Comparison of ENCODE assay signal across 13 cellular contexts in genomic region chr1:55589656-55590297, GRCh38.
DNase-seq lines count a peak whose midpoint lies in the region; ATAC-seq and TF ChIP-seq lines count a peak whose summit lies in the region.
"Had no signal": no experiment of that assay in that cellular context is flagged by ENCODE, and none has a peak within 500 bp of the region (broad histone marks: within the 10 kb centered on the region; RNA-seq: fewer than 3 reads in every experiment).

No MANE protein-coding gene starts in this region.

- peak; percentile 84 for DNase-seq in AG10803 (ENCODE audit: low read depth)
- DNase-seq in breast epithelium (ENCODE audit: low spot score in 2 of 2), result peak in 1 of 2 donors; percentile 57
- peak in 1 of 2 donors; percentile 21 for DNase-seq in heart right ventricle
- peak in 1 of 2 donors; percentile 25 for DNase-seq in gastrocnemius medialis
- DNase-seq in activated CD4-positive, alpha-beta T cell treated with anti-CD3 and anti-CD28 coated beads for 1 hour, result no peak
- DNase-seq in lower leg skin (ENCODE audit: low spot score in 2 of 2), result no peak
- DNase-seq: activated CD4-positive, alpha-beta T cell treated with anti-CD3 and anti-CD28 coated beads for 4 hours; DMS79 treated with DMSO at 0.1 percent for 48 hours had no signal

- 64% methylated on average over 8 of the region's 8 CpGs for WGBS in heart right ventricle, 2 donors
- WGBS in lower leg skin, 2 donors, result 34 to 51% methylated on average over 8 of the region's 8 CpGs

- TF ChIP-seq POLR2A in breast epithelium (IDR thresholded peaks at IDR 0.05) (no peak), gastrocnemius medialis (IDR thresholded peaks at IDR 0.05) (no peak), lower leg skin (IDR thresholded peaks at IDR 0.05) (no peak)

- no peaks in the 10 kb centered on the region for H3K9me3 ChIP-seq in breast epithelium
- H3K9me3 ChIP-seq in heart right ventricle, result no peaks in the 10 kb centered on the region
- H3K9me3 ChIP-seq in gastrocnemius medialis, result no peaks in the 10 kb centered on the region

- intact Hi-C loops in breast epithelium (cut with DNase I; ENCODE audit: low total_unique reads) (no loop called here), heart right ventricle (cut with DNase I) (loop anchor here in 2 of 10 donors (10.0 kb wide), 2 partner anchors 805 to 995 kb away; no protein-coding TSS in a partner anchor), gastrocnemius medialis (cut with DNase I; ENCODE audit: low total_unique reads) (no loop called here), lower leg skin (cut with DNase I; ENCODE audit: low total_unique reads) (no loop called here)

- H3K4me1 ChIP-seq in breast epithelium (peaks cover 0 to 3% of the 10 kb centered on the region in 2 donors), heart right ventricle (peaks cover 0 to 19% (median 0%) of the 10 kb centered on the region in 9 donors), gastrocnemius medialis (peaks cover 5 to 6% of the 10 kb centered on the region in 2 donors)
- H3K4me1 ChIP-seq: foreskin keratinocyte had no signal

- H3K27me3 ChIP-seq in breast epithelium (no peaks in the 10 kb centered on the region), heart right ventricle (no peaks in the 10 kb centered on the region), gastrocnemius medialis (no peaks in the 10 kb centered on the region)
- H3K27me3 ChIP-seq: foreskin keratinocyte had no signal

- no peaks in the 10 kb centered on the region for H3K36me3 ChIP-seq in breast epithelium
- H3K36me3 ChIP-seq in heart right ventricle, result no peaks in the 10 kb centered on the region
- no peaks in the 10 kb centered on the region for H3K36me3 ChIP-seq in gastrocnemius medialis

- no peak for TF ChIP-seq CTCF in AG10803 (conservative IDR thresholded peaks at IDR 0.05; ENCODE audit: low read length)
- TF ChIP-seq CTCF in breast epithelium (IDR thresholded peaks at IDR 0.05), result no peak
- TF ChIP-seq CTCF in heart right ventricle (IDR thresholded peaks at IDR 0.05), result no peak
- TF ChIP-seq CTCF in gastrocnemius medialis (IDR thresholded peaks at IDR 0.05 in 4 of 5, conservative IDR thresholded peaks at IDR 0.05 in 1 of 5), result no peak
- no peak for TF ChIP-seq CTCF in lower leg skin (IDR thresholded peaks at IDR 0.05)

- ATAC-seq in heart right ventricle, result peak in 2 of 8 donors; percentile 23 to 47
- ATAC-seq in gastrocnemius medialis, result peak; percentile 51 to 74
- no peak for ATAC-seq in HG03280 (IDR thresholded peaks at IDR 0.05; ENCODE audit: unreplicated experiment)
- no peak for ATAC-seq in HG02588 (IDR thresholded peaks at IDR 0.05; ENCODE audit: unreplicated experiment)
- ATAC-seq: foreskin keratinocyte, K562, left lobe of liver had no signal

- in situ Hi-C loops in gastrocnemius medialis (cut with MboI; ENCODE audit: low sequenced_read_pairs in 4 of 4), result no loop called here

- H3K27ac ChIP-seq in breast epithelium, result peak overlapping the region; percentile 73 to 86
- H3K27ac ChIP-seq in heart right ventricle, result peak overlapping the region in 8 of 10 donors; percentile 14 to 55 (median 42)
- peak overlapping the region; percentile 22 to 61 (median 56) for H3K27ac ChIP-seq in gastrocnemius medialis
- H3K27ac ChIP-seq: foreskin keratinocyte had no signal

- H3K4me3 ChIP-seq in AG10803 (ENCODE audit: low read length), result no peak overlapping the region
- H3K4me3 ChIP-seq in breast epithelium, result no peak overlapping the region
- H3K4me3 ChIP-seq in heart right ventricle, result no peak overlapping the region
- no peak overlapping the region for H3K4me3 ChIP-seq in gastrocnemius medialis
- no peak overlapping the region for H3K4me3 ChIP-seq in lower leg skin (ENCODE audit: low read depth, poor library complexity, severe bottlenecking)
- H3K4me3 ChIP-seq: K562 had no signal

Comparison
In these comparisons a context has a peak if more than half of its experiments do, and no peak if none do; other contexts are left out.
1. ATAC-seq: peak in gastrocnemius medialis (2 of 2); none in HG03280 (single experiment) and HG02588 (single experiment).
2. Peak in every context shown above with its lines, with median percentiles within 50 percentile points of each other: H3K27ac ChIP-seq.